Comparison of ENCODE assay signal across 1 cellular context in the genomic region with DNA sequence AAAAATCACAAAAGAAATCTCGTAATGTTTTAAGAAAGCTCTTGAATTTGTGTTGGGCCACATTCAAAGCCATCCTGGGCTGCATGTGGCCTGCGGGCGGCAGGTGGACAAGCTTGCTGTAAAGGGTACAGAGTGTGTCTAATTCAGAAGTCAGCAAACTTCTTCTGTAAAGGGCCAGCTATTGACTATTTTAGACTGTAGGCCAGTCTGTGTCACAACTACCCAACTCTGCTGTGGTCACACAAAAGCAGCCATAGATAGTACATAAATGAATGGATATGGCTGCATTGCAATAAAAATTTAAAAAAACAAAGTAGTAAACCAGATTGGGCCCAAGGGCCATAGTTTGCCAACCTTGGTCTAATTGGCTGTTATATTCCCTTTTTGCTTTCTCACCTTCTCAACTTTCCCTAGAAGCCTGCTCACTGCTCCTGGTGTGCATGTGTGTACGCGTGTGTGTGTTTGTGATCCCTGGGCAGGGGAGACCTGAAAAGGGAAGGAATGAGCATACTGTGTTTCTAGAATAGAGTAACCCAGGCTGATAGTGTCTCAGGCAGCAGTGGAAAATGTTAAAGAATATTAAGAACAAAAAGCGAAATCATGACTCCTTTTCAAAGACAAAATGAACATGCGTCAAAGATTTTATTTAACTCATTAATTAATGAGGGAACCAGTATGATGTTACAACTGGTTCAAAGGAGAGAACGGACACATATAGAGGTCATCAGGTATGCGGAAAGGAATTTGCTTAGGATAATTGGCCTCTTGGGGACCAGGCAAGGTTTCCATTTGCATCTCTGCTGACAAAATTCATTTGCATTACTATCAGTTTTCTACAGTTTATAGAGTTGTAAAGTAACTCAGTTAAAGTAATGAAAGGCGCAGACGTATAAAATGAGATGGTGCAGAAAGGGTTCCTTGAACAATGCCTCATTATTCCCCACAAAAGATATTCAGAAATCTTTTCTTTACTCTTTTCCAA.
TF ChIP-seq lines count a peak whose summit lies in the region.

No MANE protein-coding gene starts in this region.

TF ChIP-seq in GM23338, 12 proteins besides CTCF, POLR2A, EP300 and RAD21 (continued from another document):
- TF ChIP-seq, protein P1, sequence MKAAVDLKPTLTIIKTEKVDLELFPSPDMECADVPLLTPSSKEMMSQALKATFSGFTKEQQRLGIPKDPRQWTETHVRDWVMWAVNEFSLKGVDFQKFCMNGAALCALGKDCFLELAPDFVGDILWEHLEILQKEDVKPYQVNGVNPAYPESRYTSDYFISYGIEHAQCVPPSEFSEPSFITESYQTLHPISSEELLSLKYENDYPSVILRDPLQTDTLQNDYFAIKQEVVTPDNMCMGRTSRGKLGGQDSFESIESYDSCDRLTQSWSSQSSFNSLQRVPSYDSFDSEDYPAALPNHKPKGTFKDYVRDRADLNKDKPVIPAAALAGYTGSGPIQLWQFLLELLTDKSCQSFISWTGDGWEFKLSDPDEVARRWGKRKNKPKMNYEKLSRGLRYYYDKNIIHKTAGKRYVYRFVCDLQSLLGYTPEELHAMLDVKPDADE (IDR thresholded peaks at IDR 0.05): no peak
- TF ChIP-seq STAT1 (IDR thresholded peaks at IDR 0.05; ENCODE audit: unreplicated experiment): no peak
TF ChIP-seq in GM23338: peak in this region for 0.
